13 cellular contexts compared by ENCODE assay signal in genomic region chr12:57131896-57132744, GRCh38. TPM values are rescaled to one million over a fixed set of nuclear protein-coding genes. Genes with fewer than 3 reads are reported as not detected.
A peak's percentile ranks its signal among the peaks of the same experiment; 100 is the strongest.
DNase-seq lines count a peak whose midpoint lies in the region; ATAC-seq and TF ChIP-seq lines count a peak whose summit lies in the region.
"Had no signal": no experiment of that assay in that cellular context is flagged by ENCODE, and none has a peak within 500 bp of the region (broad histone marks: within the 10 kb centered on the region; RNA-seq: fewer than 3 reads in every experiment).

No MANE protein-coding gene starts in this region.

- ATAC-seq in lower lobe of right lung (no peak), thoracic aorta (ENCODE audit: insufficient number of reproducible peaks, low FRiP score, low read depth) (no peak), GM21723 (IDR thresholded peaks at IDR 0.05; ENCODE audit: unreplicated experiment) (no peak)
- ATAC-seq: activated CD4-positive, CD25-positive, alpha-beta regulatory T cell treated with anti-CD3 and anti-CD28 coated beads, Interleukin-2, amount 50 U/mL, for 24 hours had no signal

- intact Hi-C loops in lower lobe of right lung (cut with DNase I), result no loop called here

- in situ Hi-C loops in brain microvascular endothelial cell (cut with HindIII; ENCODE audit: low pct_ligation_motif_present, low sequenced_read_pairs), result loop anchor here (5.0 kb wide), 1 partner anchor 55 kb away; no protein-coding TSS in a partner anchor

- H3K27ac ChIP-seq in brain microvascular endothelial cell, result peak overlapping the region; percentile 56
- H3K27ac ChIP-seq in lower lobe of right lung, result peak overlapping the region; percentile 43
- peak overlapping the region; percentile 80 to 99 for H3K27ac ChIP-seq in thoracic aorta
- H3K27ac ChIP-seq: 22Rv1 had no signal

- H3K4me3 ChIP-seq in brain microvascular endothelial cell (ENCODE audit: low read depth, low read length) (peak overlapping the region; percentile 15), lower lobe of right lung (peak overlapping the region; percentile 95), thoracic aorta (peak overlapping the region; percentile 94)

- H3K9me3 ChIP-seq in lower lobe of right lung (no peaks in the 10 kb centered on the region), thoracic aorta (no peaks in the 10 kb centered on the region)

- H3K4me1 ChIP-seq in lower lobe of right lung (peaks cover 77% of the 10 kb centered on the region), thoracic aorta (ENCODE audit: control insufficient read depth in 1 of 2, low read depth in 2 of 2) (peaks cover 65 to 72% of the 10 kb centered on the region in 2 donors)

- peaks cover 8% of the 10 kb centered on the region for H3K36me3 ChIP-seq in brain microvascular endothelial cell (replicated peaks)
- no peaks in the 10 kb centered on the region for H3K36me3 ChIP-seq in lower lobe of right lung
- no peaks in the 10 kb centered on the region for H3K36me3 ChIP-seq in thoracic aorta

- DNase-seq in DMS53 (lab: John Stamatoyannopoulos, UW) (peak; percentile 55), DMS53 treated with DMSO at 0.1 percent for 48 hours (lab: John Stamatoyannopoulos, UW; ENCODE audit: unreplicated experiment) (no peak), brain microvascular endothelial cell (no peak), lower lobe of right lung (no peak), thoracic aorta (ENCODE audit: low spot score) (no peak), AG08396 (ENCODE audit: low spot score) (no peak), SHP77 (lab: John Stamatoyannopoulos, UW) (no peak)
- DNase-seq: NCI-H524 treated with DMSO at 0.1 percent for 48 hours; stimulated activated CD4-positive, alpha-beta T cell treated with anti-CD3 and anti-CD28 coated beads, Interleukin-2, amount 100 ng/mL, for 24 hours had no signal

- H3K27me3 ChIP-seq in brain microvascular endothelial cell (replicated peaks) (no peaks in the 10 kb centered on the region), lower lobe of right lung (ENCODE audit: low read depth) (no peaks in the 10 kb centered on the region), thoracic aorta (replicated peaks; ENCODE audit: insufficient read depth) (no peaks in the 10 kb centered on the region)

- no peak for TF ChIP-seq CTCF in brain microvascular endothelial cell (IDR thresholded peaks at IDR 0.05; ENCODE audit: low read depth, low read length, missing control alignments)
- TF ChIP-seq CTCF in lower lobe of right lung (IDR thresholded peaks at IDR 0.05), result no peak
- no peak for TF ChIP-seq CTCF in thoracic aorta (IDR thresholded peaks at IDR 0.05)

RNA-seq across cellular contexts. Expression of gene LRP1, which starts 3.8 kb away (rescaled TPM):
- total RNA-seq in lower lobe of right lung (404 TPM), thoracic aorta (100 to 1,000 TPM; 663 to 755 TPM)

RNA-seq across cellular contexts. Expression of gene LRP1-AS, which starts 15.3 kb away (rescaled TPM):
- total RNA-seq in lower lobe of right lung (not detected), thoracic aorta (not detected)
- total RNA-seq: HT-29 had no signal

RNA-seq across cellular contexts. Expression of gene STAT6, which starts 21.0 kb away (rescaled TPM):
- 269 TPM for total RNA-seq in lower lobe of right lung
- total RNA-seq in thoracic aorta, result 100 to 1,000 TPM; 133 to 185 TPM

RNA-seq across cellular contexts. Expression of gene NAB2, which starts 43.2 kb away (rescaled TPM):
- total RNA-seq in lower lobe of right lung (28.9 TPM), thoracic aorta (10 to 100 TPM; 30.5 to 39.3 TPM)

RNA-seq across cellular contexts. Expression of gene NEMP1, which starts 53.5 kb away (rescaled TPM):
- total RNA-seq in lower lobe of right lung, result 19.1 TPM
- total RNA-seq in thoracic aorta, result 1 to 10 TPM; 6.6 to 6.9 TPM

Comparison
In these comparisons a context has a peak if more than half of its experiments do, and no peak if none do; other contexts are left out.
1. H3K4me3 ChIP-seq: peak in every context shown above with its lines; median percentile 95 in lower lobe of right lung; 94 in thoracic aorta; 15 in brain microvascular endothelial cell.